In the genomic region with DNA sequence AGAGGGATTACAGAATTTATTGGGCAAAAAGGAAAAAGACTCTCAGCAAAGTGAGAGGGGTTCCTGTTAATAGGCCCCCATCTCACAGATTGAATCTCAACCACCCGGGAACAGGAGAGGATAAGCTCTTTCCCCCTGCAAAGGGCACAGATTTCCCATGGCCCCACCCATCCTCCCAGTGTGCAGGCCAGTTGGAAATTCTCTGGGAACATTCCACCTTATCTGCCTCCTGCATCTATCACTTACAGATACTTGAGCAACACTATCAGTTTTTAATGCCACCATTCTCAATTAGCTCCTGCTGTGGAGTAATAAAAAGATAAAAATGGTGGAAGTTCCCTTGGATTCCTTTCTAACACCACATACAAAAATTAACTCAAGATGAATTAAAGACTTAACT, we compare ENCODE assay signal across 22 cellular contexts.
DNase-seq lines count a peak whose midpoint lies in the region; ATAC-seq, FAIRE-seq and TF ChIP-seq lines count a peak whose summit lies in the region.
"Had no signal": no experiment of that assay in that cellular context is flagged by ENCODE, and none has a peak within 500 bp of the region (broad histone marks: within the 10 kb centered on the region; RNA-seq: fewer than 3 reads in every experiment).

No MANE protein-coding gene starts in this region.

- H2BK120ac ChIP-seq in H1 (replicated peaks; ENCODE audit: low read depth, low read length): no peak overlapping the region
- no peak overlapping the region for H2BK120ac ChIP-seq in mesendoderm (ENCODE audit: low read depth, low read length)
- H2BK120ac ChIP-seq in trophoblast cell (ENCODE audit: insufficient read depth, low read length, poor library complexity): no peak overlapping the region

- H4K5ac ChIP-seq in H1 (ENCODE audit: insufficient read length, low read depth, low read length) (no peak overlapping the region), mesendoderm (ENCODE audit: low read length) (no peak overlapping the region)

- H2AFZ ChIP-seq in H1 (ENCODE audit: low read length) (peak overlapping the region; percentile 25; the same call in 1 of the 2 replicates), trophoblast cell (ENCODE audit: insufficient read depth, low read length, poor library complexity) (no peak overlapping the region)

- H3K14ac ChIP-seq in H1 (ENCODE audit: insufficient read length) (no peak overlapping the region), trophoblast cell (ENCODE audit: low read length) (no peak overlapping the region)

- no peak overlapping the region for H3K9ac ChIP-seq in H1 (replicated peaks in 1 of 4; ENCODE audit: extremely low read depth in 1 of 4, low read depth in 3 of 4, low read length in 3 of 4)
- H3K9ac ChIP-seq in mesendoderm (ENCODE audit: low read length): no peak overlapping the region
- no peak overlapping the region for H3K9ac ChIP-seq in trophoblast cell (ENCODE audit: low read length)
- H3K9ac ChIP-seq: BLaER1 treated with 17β-estradiol and CSF1 and Interleukin-3, amounts not matched to agents 10 nM and 100 nM had no signal

- H4K91ac ChIP-seq in H1 (replicated peaks; ENCODE audit: insufficient read length, low read length) (no peak overlapping the region), trophoblast cell (ENCODE audit: low read depth, low read length) (no peak overlapping the region)

- H2AK5ac ChIP-seq in H1 (ENCODE audit: low read depth, low read length) (no peak overlapping the region), mesendoderm (ENCODE audit: low read length) (no peak overlapping the region), trophoblast cell (ENCODE audit: low read length) (no peak overlapping the region)

- H2BK12ac ChIP-seq in H1 (ENCODE audit: low read depth, low read length) (no peak overlapping the region), trophoblast cell (ENCODE audit: low read length) (no peak overlapping the region)

- H2BK5ac ChIP-seq in H1 (ENCODE audit: low read depth, low read length) (no peak overlapping the region), mesendoderm (ENCODE audit: low read length) (no peak overlapping the region), trophoblast cell (ENCODE audit: low read depth, low read length, poor library complexity) (no peak overlapping the region)

- TF ChIP-seq EP300 in H1 (IDR thresholded peaks at IDR 0.05; ENCODE audit: borderline replicate concordance in 1 of 2, low read depth in 2 of 2, low read length in 2 of 2): no peak

- H3K27ac ChIP-seq in H1 (ENCODE audit: low read depth, low read length) (no peak overlapping the region), mesendoderm (ENCODE audit: low read depth, low read length) (no peak overlapping the region), trophoblast cell (ENCODE audit: low read depth, low read length) (no peak overlapping the region), heart left ventricle (no peak overlapping the region)
- H3K27ac ChIP-seq: 22Rv1; A549; BLaER1 treated with 17β-estradiol and CSF1 and Interleukin-3, amounts not matched to agents 10 nM and 100 nM; C4-2B had no signal

- no peak overlapping the region for H3K4me3 ChIP-seq in H1 (ENCODE audit: extremely low read depth in 1 of 4, insufficient read depth in 2 of 4, low read depth in 3 of 4, low read length in 4 of 4)
- no peak overlapping the region for H3K4me3 ChIP-seq in mesendoderm (ENCODE audit: low read length)
- no peak overlapping the region for H3K4me3 ChIP-seq in trophoblast cell (ENCODE audit: low read depth, low read length)
- no peak overlapping the region for H3K4me3 ChIP-seq in heart left ventricle
- H3K4me3 ChIP-seq: A549; BLaER1 treated with 17β-estradiol and CSF1 and Interleukin-3, amounts not matched to agents 10 nM and 100 nM had no signal

- no peaks in the 10 kb centered on the region for H4K20me1 ChIP-seq in H1 (replicated peaks in 1 of 2; ENCODE audit: control insufficient read depth in 1 of 2, insufficient read depth in 2 of 2, low read length in 2 of 2)
- H4K20me1 ChIP-seq: BLaER1 treated with 17β-estradiol and CSF1 and Interleukin-3, amounts not matched to agents 10 nM and 100 nM had no signal

- no peaks in the 10 kb centered on the region for H3K79me2 ChIP-seq in H1 (ENCODE audit: control insufficient read depth in 1 of 2, insufficient read depth in 2 of 2, low read length in 2 of 2)
- H3K79me2 ChIP-seq in mesendoderm (ENCODE audit: control insufficient read depth, insufficient read depth, low read length): no peaks in the 10 kb centered on the region
- no peaks in the 10 kb centered on the region for H3K79me2 ChIP-seq in trophoblast cell (ENCODE audit: control insufficient read depth, insufficient read depth, low read length, poor library complexity)

- no peak overlapping the region for H3K4ac ChIP-seq in H1 (replicated peaks; ENCODE audit: insufficient read length, low read depth, low read length)
- H3K4ac ChIP-seq in mesendoderm (ENCODE audit: low read depth, low read length): no peak overlapping the region
- H3K4ac ChIP-seq in trophoblast cell (ENCODE audit: low read depth, low read length): no peak overlapping the region

- intact Hi-C loops in heart left ventricle (cut with DNase I): no loop called here

- H3K36me3 ChIP-seq in H1 (ENCODE audit: control insufficient read depth in 2 of 4, insufficient read depth in 4 of 4, low read length in 3 of 4) (no peaks in the 10 kb centered on the region), mesendoderm (ENCODE audit: control insufficient read depth, insufficient read depth, low read length) (no peaks in the 10 kb centered on the region), trophoblast cell (ENCODE audit: control insufficient read depth in 1 of 2, insufficient read depth in 2 of 2, low read length in 2 of 2) (no peaks in the 10 kb centered on the region), heart left ventricle (no peaks in the 10 kb centered on the region)
- H3K36me3 ChIP-seq: BLaER1 treated with 17β-estradiol and CSF1 and Interleukin-3, amounts not matched to agents 10 nM and 100 nM had no signal

- no peak for DNase-seq in H1 (ENCODE audit: low read depth in 1 of 2, low spot score in 2 of 2)
- DNase-seq in islet precursor cell: peak; percentile 61
- peak; percentile 58 for DNase-seq in mesendoderm
- no peak for DNase-seq in trophoblast cell
- no peak for DNase-seq in activated T-cell treated with anti-CD3 and anti-CD28 coated beads for 4 hours
- no peak for DNase-seq in heart left ventricle
- DNase-seq: AML-193; Caco-2; Calu3; CD4-positive, alpha-beta T cell; CD8-positive, alpha-beta T cell; DMS79 treated with DMSO at 0.1 percent for 48 hours; GF-D8 had no signal

- H3K79me1 ChIP-seq in H1 (ENCODE audit: low read depth, low read length) (no peaks in the 10 kb centered on the region), mesendoderm (ENCODE audit: low read length) (no peaks in the 10 kb centered on the region), trophoblast cell (ENCODE audit: low read length) (no peaks in the 10 kb centered on the region)

- no peak overlapping the region for H2BK20ac ChIP-seq in H1 (ENCODE audit: low read length)

- POLR2A ChIA-PET in H1 (lab: Charles Lee; ENCODE audit: partially characterized antibody): no interaction called here

- WGBS in H1 (ENCODE audit: extremely low coverage in 1 of 2, insufficient coverage in 1 of 2, insufficient read length in 1 of 2, insufficient replicate concordance in 2 of 2, low coverage in 1 of 2, low lambda C conversion rate in 2 of 2, missing lambda C conversion rate in 1 of 2), 2 experiments: 100% methylated on average over 1 of the region's 1 CpG; no CpG with 5 or more reads in 1 of the 2 experiments
- no CpG with 5 or more reads among the region's 1 CpG for WGBS in mesendoderm (ENCODE audit: extremely low coverage, insufficient coverage, low lambda C conversion rate)
- no CpG with 5 or more reads among the region's 1 CpG for WGBS in trophoblast cell (ENCODE audit: extremely low coverage, insufficient coverage, insufficient read length)
- 26 to 47% (median 28%) methylated on average over 1 of the region's 1 CpG for WGBS in heart left ventricle, 4 donors

- TF ChIP-seq POLR2A in H1 (IDR thresholded peaks at IDR 0.05; ENCODE audit: control extremely low read depth in 1 of 2, low read depth in 2 of 2, low read length in 2 of 2) (no peak), heart left ventricle (IDR thresholded peaks at IDR 0.05) (no peak)

- no peak overlapping the region for H3K56ac ChIP-seq in H1 (replicated peaks; ENCODE audit: insufficient read length, low read depth, low read length)
- H3K56ac ChIP-seq in mesendoderm (ENCODE audit: low read length): no peak overlapping the region

- no peak overlapping the region for H2BK15ac ChIP-seq in H1 (ENCODE audit: low read length)
- no peak overlapping the region for H2BK15ac ChIP-seq in mesendoderm (replicated peaks; ENCODE audit: low read depth)

- H3K23ac ChIP-seq in H1 (ENCODE audit: insufficient read length): no peak overlapping the region
- no peak overlapping the region for H3K23ac ChIP-seq in mesendoderm (ENCODE audit: low read length)
- H3K23ac ChIP-seq in trophoblast cell (ENCODE audit: low read length): no peak overlapping the region

- no peak overlapping the region for H4K8ac ChIP-seq in H1 (ENCODE audit: extremely low read depth, insufficient read depth, low read length)
- H4K8ac ChIP-seq in mesendoderm (ENCODE audit: low read depth, low read length): no peak overlapping the region
- no peak overlapping the region for H4K8ac ChIP-seq in trophoblast cell (ENCODE audit: low read depth, low read length)

- H3K9me3 ChIP-seq in H1 (ENCODE audit: insufficient read depth in 2 of 2, low read depth in 1 of 2, low read length in 1 of 2) (no peaks in the 10 kb centered on the region), trophoblast cell (ENCODE audit: insufficient read depth, low read depth, low read length) (no peaks in the 10 kb centered on the region), heart left ventricle (no peaks in the 10 kb centered on the region)
- H3K9me3 ChIP-seq: A549; BLaER1 treated with 17β-estradiol and CSF1 and Interleukin-3, amounts not matched to agents 10 nM and 100 nM; Caco-2 had no signal

- no peak overlapping the region for H4K12ac ChIP-seq in trophoblast cell (ENCODE audit: low read depth, low read length)

- no peak for FAIRE-seq in H1 (lab: Jason Lieb, UNC)
- FAIRE-seq: A549, D721Med, G401.6, GM12891, GM19239 had no signal

- no peaks in the 10 kb centered on the region; the same call in 1 of the 2 replicates for H3K23me2 ChIP-seq in H1 (ENCODE audit: low read depth, low read length)

- no peak for TF ChIP-seq RAD21 in H1 (IDR thresholded peaks at IDR 0.05 in 1 of 2, conservative IDR thresholded peaks at IDR 0.05 in 1 of 2; ENCODE audit: low read depth in 2 of 2, low read length in 2 of 2)

- H3K4me1 ChIP-seq in H1 (replicated peaks in 1 of 4; ENCODE audit: control insufficient read depth in 3 of 4, insufficient read depth in 4 of 4, low read length in 3 of 4): peaks cover 0 to 3% (median 0%) of the 10 kb centered on the region in 4 experiments; a peak in 2 of 7 replicates
- peaks cover 2% of the 10 kb centered on the region for H3K4me1 ChIP-seq in mesendoderm (ENCODE audit: control insufficient read depth, low read depth, low read length)
- H3K4me1 ChIP-seq in trophoblast cell (ENCODE audit: control insufficient read depth in 1 of 2, insufficient read depth in 2 of 2, low read length in 2 of 2): no peaks in the 10 kb centered on the region
- no peaks in the 10 kb centered on the region for H3K4me1 ChIP-seq in heart left ventricle
- H3K4me1 ChIP-seq: A549; BLaER1 treated with 17β-estradiol and CSF1 and Interleukin-3, amounts not matched to agents 10 nM and 100 nM; Caco-2 had no signal

- ATAC-seq in GM19455 (IDR thresholded peaks at IDR 0.05; ENCODE audit: unreplicated experiment) (no peak), heart left ventricle (no peak)
- ATAC-seq: A549; CD8-positive, alpha-beta T cell had no signal

- TF ChIP-seq CTCF in H1 (IDR thresholded peaks at IDR 0.05; ENCODE audit: control extremely low read depth in 1 of 3, insufficient read depth in 1 of 3, low read depth in 1 of 3, low read length in 3 of 3): no peak
- no peak for TF ChIP-seq CTCF in heart left ventricle (IDR thresholded peaks at IDR 0.05)

- H3K18ac ChIP-seq in H1 (ENCODE audit: extremely low read depth, low read length) (no peak overlapping the region), mesendoderm (ENCODE audit: low read length) (no peak overlapping the region), trophoblast cell (ENCODE audit: low read length) (no peak overlapping the region)

- CTCF ChIA-PET in H1 (lab: Charles Lee; ENCODE audit: partially characterized antibody): no interaction called here

- H3K4me2 ChIP-seq in H1 (ENCODE audit: insufficient read depth in 1 of 2, low read depth in 2 of 2, low read length in 2 of 2) (no peak overlapping the region), mesendoderm (ENCODE audit: low read length) (no peak overlapping the region), trophoblast cell (ENCODE audit: low read length) (peak overlapping the region; percentile 22)
- H3K4me2 ChIP-seq: A549; BLaER1 treated with 17β-estradiol and CSF1 and Interleukin-3, amounts not matched to agents 10 nM and 100 nM had no signal

- H3K27me3 ChIP-seq in H1 (replicated peaks in 1 of 4; ENCODE audit: control insufficient read depth in 3 of 4, extremely low read depth in 1 of 4, insufficient read depth in 3 of 4, low read length in 3 of 4) (no peaks in the 10 kb centered on the region), mesendoderm (ENCODE audit: insufficient read depth, low read length, poor library complexity) (no peaks in the 10 kb centered on the region), trophoblast cell (ENCODE audit: insufficient read depth, low read length) (no peaks in the 10 kb centered on the region), heart left ventricle (no peaks in the 10 kb centered on the region)
- H3K27me3 ChIP-seq: BLaER1 treated with 17β-estradiol and CSF1 and Interleukin-3, amounts not matched to agents 10 nM and 100 nM had no signal

Comparison
In these comparisons a context has a peak if more than half of its experiments do, and no peak if none do; other contexts are left out.
1. DNase-seq: peak in islet precursor cell (single experiment) and mesendoderm (single experiment); none in H1 (0 of 2), trophoblast cell (0 of 2), activated T-cell treated with anti-CD3 and anti-CD28 coated beads for 4 hours (single experiment) and heart left ventricle (0 of 5).